ENCODE assay signal across 16 cellular contexts in the genomic region with DNA sequence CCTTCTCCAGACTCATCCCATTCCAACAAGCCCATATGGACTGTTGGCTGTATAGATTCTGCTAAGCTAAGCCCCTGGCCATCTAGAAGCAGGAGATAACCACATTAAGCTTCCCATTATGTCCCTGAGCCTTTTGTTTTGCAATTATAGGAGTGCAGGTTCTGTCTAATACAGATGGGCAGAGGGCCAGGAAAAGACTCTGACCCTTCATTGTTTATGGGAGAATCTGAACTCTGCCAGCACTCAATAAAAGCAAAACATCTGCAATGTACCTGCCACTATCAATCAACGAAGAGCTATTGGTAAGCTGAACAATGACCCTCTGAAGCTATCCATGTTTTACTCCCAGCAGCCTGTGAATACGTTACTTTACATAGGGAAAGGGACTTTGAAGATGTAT.
"Had no signal": no experiment of that assay in that cellular context is flagged by ENCODE, and none has a peak within 500 bp of the region (broad histone marks: within the 10 kb centered on the region; RNA-seq: fewer than 3 reads in every experiment).

No MANE protein-coding gene starts in this region.

- H3K36me3 ChIP-seq: gastrocnemius medialis, heart left ventricle, suprapubic skin had no signal

- H3K4me3 ChIP-seq: gastrocnemius medialis, heart left ventricle, smooth muscle cell, suprapubic skin had no signal

- H3K27me3 ChIP-seq: gastrocnemius medialis, suprapubic skin had no signal

- DNase-seq: activated CD4-positive, alpha-beta T cell treated with anti-CD3 and anti-CD28 coated beads for 1 hour; activated CD4-positive, alpha-beta T cell treated with anti-CD3 and anti-CD28 coated beads, Interleukin-2, amount 50 U/mL, for 48 hours; activated naive CD4-positive, alpha-beta T cell treated with anti-CD3 and anti-CD28 coated beads for 36 hours; activated naive CD8-positive, alpha-beta T cell treated with anti-CD3 and anti-CD28 coated beads, Interleukin-2, amount 50 U/mL, for 24 hours; aorta; cerebellar nuclear complex; erythroblast; gastrocnemius medialis; heart left ventricle; immature natural killer cell; occipital lobe; right cardiac atrium; stimulated activated CD4-positive, alpha-beta T cell treated with anti-CD3 and anti-CD28 coated beads, Interleukin-4, amount 100 ng/mL, for 4 hours; stimulated activated CD8-positive, alpha-beta memory T cell treated with anti-CD3 and anti-CD28 coated beads, Interleukin-4, amount 100 ng/mL, for 48 hours had no signal

- H3K27ac ChIP-seq: gastrocnemius medialis, heart left ventricle, suprapubic skin had no signal

- H3K4me1 ChIP-seq: gastrocnemius medialis, heart left ventricle, suprapubic skin had no signal

- H3K9me3 ChIP-seq: gastrocnemius medialis, heart left ventricle, suprapubic skin had no signal

- ATAC-seq: activated naive CD8-positive, alpha-beta T cell treated with anti-CD3 and anti-CD28 coated beads, Interleukin-2, amount 50 U/mL, for 24 hours; gastrocnemius medialis; heart left ventricle; right cardiac atrium had no signal
